ENCODE assay signal across 27 cellular contexts in the genomic region with DNA sequence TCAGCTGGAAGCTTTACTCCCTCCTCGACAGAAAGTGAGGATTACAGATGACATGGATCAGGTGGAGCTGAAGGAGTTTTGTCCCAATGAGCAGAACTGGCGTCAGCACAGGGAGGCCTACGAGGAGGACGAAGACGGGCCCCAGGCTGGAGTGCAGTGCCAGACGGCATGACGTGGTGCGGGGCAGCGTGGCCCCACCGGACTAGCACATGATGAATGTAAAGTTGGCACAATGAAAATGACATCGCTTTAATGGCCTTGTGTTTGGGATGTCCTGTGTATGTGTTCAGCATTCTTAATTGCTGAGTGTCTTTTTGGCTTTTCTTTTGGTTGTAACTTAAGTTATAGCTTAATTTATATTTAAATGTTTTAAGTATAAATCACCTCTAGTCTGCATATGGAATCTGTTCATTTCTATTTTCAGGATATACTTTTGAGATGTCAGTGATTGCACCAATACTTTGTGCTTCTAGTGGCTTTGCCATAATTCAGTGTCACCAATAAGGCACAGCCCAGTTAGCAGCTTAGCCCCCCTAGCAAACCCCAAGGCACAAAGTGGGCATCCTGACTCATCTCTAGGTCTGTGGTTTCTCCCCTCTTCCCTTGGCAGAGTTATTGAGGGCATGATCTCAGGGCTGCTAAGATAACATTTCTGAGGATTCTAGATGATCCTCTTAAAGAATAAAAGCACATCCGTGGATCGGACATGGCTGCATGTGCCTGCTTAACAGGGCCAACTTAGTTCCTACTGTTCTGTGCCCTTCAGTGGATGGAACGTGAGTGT. TPM values are rescaled to one million over a fixed set of nuclear protein-coding genes. Genes with fewer than 3 reads are reported as not detected.
"Had no signal": no experiment of that assay in that cellular context is flagged by ENCODE, and none has a peak within 500 bp of the region (broad histone marks: within the 10 kb centered on the region; RNA-seq: fewer than 3 reads in every experiment).

No MANE protein-coding gene starts in this region.

- DNase-seq: activated CD4-positive, alpha-beta T cell treated with anti-CD3 and anti-CD28 coated beads for 1 hour; activated CD4-positive, alpha-beta T cell treated with anti-CD3 and anti-CD28 coated beads, Interleukin-2, amount 50 U/mL, for 1 hour; activated CD8-positive, alpha-beta memory T cell treated with anti-CD3 and anti-CD28 coated beads for 24 hours; activated CD8-positive, alpha-beta memory T cell treated with anti-CD3 and anti-CD28 coated beads, Interleukin-2, amount 50 U/mL, for 4 hours; activated naive CD4-positive, alpha-beta T cell treated with Interleukin-2 at 50 U/mL for 16 hours; activated naive CD8-positive, alpha-beta T cell treated with anti-CD3 and anti-CD28 coated beads, Interleukin-2, amount 10 ng/mL, durations not matched to agents 7 days and 5 days; activated T-cell treated with anti-CD3 and anti-CD28 coated beads, Interleukin-2, amount 50 U/mL, for 4 hours; body of pancreas; cortex of kidney; glutamatergic neuron; kidney glomerular epithelial cell; left ventricle myocardium superior; mammary epithelial cell; midbrain; ovary; stimulated activated CD4-positive, alpha-beta T cell treated with anti-CD3 and anti-CD28 coated beads, Interleukin-12 subunit alpha, Interleukin-12 subunit beta, amount 100 ng/mL, for 4 hours; SW 1271; T-helper 2 cell; testis; trophoblast cell had no signal

- H3K36me3 ChIP-seq: ovary, prostate gland had no signal

- H2AFZ ChIP-seq: hepatocyte had no signal

- H3K27me3 Mint-ChIP-seq: activated naive CD8-positive, alpha-beta T cell treated with anti-CD3 and anti-CD28 coated beads, Interleukin-2, amount 10 ng/mL, durations not matched to agents 7 days and 5 days; natural killer cell treated with Interleukin-12 subunit alpha and Interleukin-12 subunit beta and Interleukin-15 and Interleukin-18, amount 100 ng/mL, for 72 hours had no signal

- ATAC-seq: activated T-cell treated with anti-CD3 and anti-CD28 coated beads, Interleukin-2, amount 50 U/mL, for 4 hours; body of pancreas; left ventricle myocardium superior; natural killer cell treated with Interleukin-12 subunit alpha and Interleukin-12 subunit beta and Interleukin-15 and Interleukin-18, amount 100 ng/mL, for 72 hours had no signal

- H3K79me2 ChIP-seq: hepatocyte had no signal

- H3K4me2 ChIP-seq: hepatocyte had no signal

- H3K4me3 Mint-ChIP-seq: activated naive CD8-positive, alpha-beta T cell treated with anti-CD3 and anti-CD28 coated beads, Interleukin-2, amount 10 ng/mL, durations not matched to agents 7 days and 5 days; activated T-cell treated with anti-CD3 and anti-CD28 coated beads, Interleukin-2, amount 50 U/mL, for 4 hours; natural killer cell treated with Interleukin-12 subunit alpha and Interleukin-12 subunit beta and Interleukin-15 and Interleukin-18, amount 100 ng/mL, for 72 hours had no signal

- H3K27ac ChIP-seq: body of pancreas, cardiac muscle cell, hepatocyte, ovary, right atrium auricular region, testis, vagina had no signal

- H3K4me1 ChIP-seq: body of pancreas, prostate gland, right atrium auricular region, testis, vagina had no signal

- H3K4me3 ChIP-seq: body of pancreas, cardiac muscle cell, hepatocyte, ovary, prostate gland, right atrium auricular region, testis, vagina had no signal

- H3K27me3 ChIP-seq: body of pancreas, cardiac muscle cell, hepatocyte, ovary, right atrium auricular region, testis, vagina had no signal

- H3K27ac Mint-ChIP-seq: activated naive CD8-positive, alpha-beta T cell treated with anti-CD3 and anti-CD28 coated beads, Interleukin-2, amount 10 ng/mL, durations not matched to agents 7 days and 5 days; natural killer cell treated with Interleukin-12 subunit alpha and Interleukin-12 subunit beta and Interleukin-15 and Interleukin-18, amount 100 ng/mL, for 72 hours had no signal

- H3K9me3 ChIP-seq: body of pancreas, ovary, prostate gland, right atrium auricular region, testis, vagina had no signal

RNA-seq across cellular contexts. Expression of gene ACSBG1, which starts 46.1 kb away (rescaled TPM):
- total RNA-seq: activated T-cell treated with anti-CD3 and anti-CD28 coated beads, Interleukin-2, amount 50 U/mL, for 4 hours; body of pancreas; right atrium auricular region had no signal

RNA-seq across cellular contexts. Expression of gene CRABP1, which starts 59.7 kb away (rescaled TPM):
- total RNA-seq: activated naive CD8-positive, alpha-beta T cell treated with anti-CD3 and anti-CD28 coated beads, Interleukin-2, amount 10 ng/mL, durations not matched to agents 7 days and 5 days; activated T-cell treated with anti-CD3 and anti-CD28 coated beads, Interleukin-2, amount 50 U/mL, for 4 hours; epithelial cell of proximal tubule; left ventricle myocardium superior; mammary epithelial cell; natural killer cell treated with Interleukin-12 subunit alpha and Interleukin-12 subunit beta and Interleukin-15 and Interleukin-18, amount 100 ng/mL, for 72 hours; prostate gland; right atrium auricular region; vagina had no signal
